1 cellular context compared by ENCODE assay signal in genomic region chr14:31261859-31262739, GRCh38.
TF ChIP-seq lines count a peak whose summit lies in the region.

No MANE protein-coding gene starts in this region.

TF ChIP-seq in HepG2, 621 proteins besides CTCF, POLR2A, EP300 and RAD21 (continued from another document and continues in another):
- no peak for TF ChIP-seq ZNF546 (CRISPR knock-in tag; conservative IDR thresholded peaks at IDR 0.05)
- no peak for TF ChIP-seq ZFP36 (IDR thresholded peaks at IDR 0.05; ENCODE audit: borderline replicate concordance, low read depth, low read length, partially characterized antibody)
- peak; percentile 87 for TF ChIP-seq RCOR2 (CRISPR knock-in tag; IDR thresholded peaks at IDR 0.05)
- TF ChIP-seq ZC3H4 (CRISPR knock-in tag; IDR thresholded peaks at IDR 0.05; ENCODE audit: borderline replicate concordance): no peak
- TF ChIP-seq TOPORS (CRISPR knock-in tag; IDR thresholded peaks at IDR 0.05): peak; percentile 76; the same call in 1 of the 2 replicates
- TF ChIP-seq ZHX1 (CRISPR knock-in tag; IDR thresholded peaks at IDR 0.05; ENCODE audit: low read depth): peak; percentile 65
- TF ChIP-seq USF2 (IDR thresholded peaks at IDR 0.05; ENCODE audit: low read depth, low read length): peak; percentile 82
- peak; percentile 92; the same call in 1 of the 2 replicates for TF ChIP-seq USF2 (CRISPR knock-in tag; IDR thresholded peaks at IDR 0.05; ENCODE audit: borderline replicate concordance)
- TF ChIP-seq HOXD1 (CRISPR knock-in tag; IDR thresholded peaks at IDR 0.05): peak; percentile 94; the same call in 1 of the 2 replicates
- TF ChIP-seq PHF8 (CRISPR knock-in tag; IDR thresholded peaks at IDR 0.05): no peak; the same call in 1 of the 2 replicates
- no peak for TF ChIP-seq ARNT (IDR thresholded peaks at IDR 0.05)
- peak; percentile 22; the same call in 1 of the 2 replicates for TF ChIP-seq ZNF646 (CRISPR knock-in tag; IDR thresholded peaks at IDR 0.05)
- no peak for TF ChIP-seq HES4 (CRISPR knock-in tag; IDR thresholded peaks at IDR 0.05; ENCODE audit: borderline replicate concordance)
- no peak for TF ChIP-seq SMARCE1 (IDR thresholded peaks at IDR 0.05; ENCODE audit: borderline replicate concordance)
- TF ChIP-seq ZNF136 (CRISPR knock-in tag; IDR thresholded peaks at IDR 0.05; ENCODE audit: low read depth): peak; percentile 85; the same call in 1 of the 2 replicates
- TF ChIP-seq RORA (CRISPR knock-in tag; IDR thresholded peaks at IDR 0.05): no peak
- TF ChIP-seq ZNF768 (CRISPR knock-in tag; IDR thresholded peaks at IDR 0.05): no peak
- TF ChIP-seq ZEB1 (IDR thresholded peaks at IDR 0.05; ENCODE audit: insufficient replicate concordance, low read depth): no peak
- TF ChIP-seq KDM4B (CRISPR knock-in tag; IDR thresholded peaks at IDR 0.05): 0 out of 2 replicates have a peak, but pooled peaks have one; percentile 20
- no peak for TF ChIP-seq EZH2 (conservative IDR thresholded peaks at IDR 0.05; ENCODE audit: low read depth, low read length)
- TF ChIP-seq POLR2AphosphoS5 (IDR thresholded peaks at IDR 0.05; ENCODE audit: low read depth, low read length): 0 out of 2 replicates have a peak, but pooled peaks have one; percentile 53
- TF ChIP-seq ZNF333 (CRISPR knock-in tag; IDR thresholded peaks at IDR 0.05; ENCODE audit: borderline replicate concordance): no peak
- no peak for TF ChIP-seq AKNA (CRISPR knock-in tag; IDR thresholded peaks at IDR 0.05; ENCODE audit: borderline replicate concordance)
- TF ChIP-seq TCF7 (IDR thresholded peaks at IDR 0.05; ENCODE audit: low read depth): peak; percentile 90
- no peak for TF ChIP-seq FOXM1 (CRISPR knock-in tag; IDR thresholded peaks at IDR 0.05)
- no peak for TF ChIP-seq ZNF850 (CRISPR knock-in tag; conservative IDR thresholded peaks at IDR 0.05)
- peak; percentile 14; the same call in 1 of the 2 replicates for TF ChIP-seq SATB2 (CRISPR knock-in tag; IDR thresholded peaks at IDR 0.05)
- 0 out of 2 replicates have a peak, but pooled peaks have one; percentile 19 for TF ChIP-seq ZSCAN20 (CRISPR knock-in tag; IDR thresholded peaks at IDR 0.05; ENCODE audit: borderline replicate concordance)
- TF ChIP-seq ZBTB25 (CRISPR knock-in tag; IDR thresholded peaks at IDR 0.05): peak; percentile 77
- 0 out of 2 replicates have a peak, but pooled peaks have one; percentile 31 for TF ChIP-seq MAZ (IDR thresholded peaks at IDR 0.05; ENCODE audit: borderline replicate concordance, low read depth, low read length)
- TF ChIP-seq MAZ (CRISPR knock-in tag; IDR thresholded peaks at IDR 0.05; ENCODE audit: low read depth): 0 out of 2 replicates have a peak, but pooled peaks have one; percentile 21
- TF ChIP-seq BATF2 (CRISPR knock-in tag; IDR thresholded peaks at IDR 0.05): no peak
- 0 out of 2 replicates have a peak, but pooled peaks have one; percentile 76 for TF ChIP-seq KLF9 (CRISPR knock-in tag; IDR thresholded peaks at IDR 0.05; ENCODE audit: low read depth)
- TF ChIP-seq ZBTB21 (CRISPR knock-in tag; IDR thresholded peaks at IDR 0.05): peak; percentile 78; the same call in 1 of the 2 replicates
- no peak for TF ChIP-seq MAFG (CRISPR knock-in tag; IDR thresholded peaks at IDR 0.05)
- TF ChIP-seq ZNF83 (CRISPR knock-in tag; IDR thresholded peaks at IDR 0.05; ENCODE audit: borderline replicate concordance): no peak
- TF ChIP-seq FOSL1 (CRISPR knock-in tag; IDR thresholded peaks at IDR 0.05; ENCODE audit: borderline replicate concordance): 0 out of 2 replicates have a peak, but pooled peaks have one; percentile 35
- peak; percentile 72 for TF ChIP-seq ZNF503 (CRISPR knock-in tag; IDR thresholded peaks at IDR 0.05)
- TF ChIP-seq NKX3-1 (CRISPR knock-in tag; IDR thresholded peaks at IDR 0.05): peak; percentile 55
